1 cellular context compared by ENCODE assay signal in genomic region chr19:44890366-44891015, GRCh38.
A peak's percentile ranks its signal among the peaks of the same experiment; 100 is the strongest.
TF ChIP-seq lines count a peak whose summit lies in the region.

No MANE protein-coding gene starts in this region.

TF ChIP-seq in SK-N-SH, 30 proteins besides CTCF, POLR2A, EP300 and RAD21 (continued from another document):
- TF ChIP-seq ZBTB33 (IDR thresholded peaks at IDR 0.05; ENCODE audit: borderline replicate concordance, low read depth) (peak; percentile 44; the same call in 1 of the 2 replicates), SIN3A (IDR thresholded peaks at IDR 0.05; ENCODE audit: borderline replicate concordance, low read depth, low read length) (peak; percentile 96), RCOR1 (IDR thresholded peaks at IDR 0.05; ENCODE audit: low read length) (no peak; the same call in 1 of the 2 replicates), GABPA (IDR thresholded peaks at IDR 0.05; ENCODE audit: low read depth) (peak; percentile 69), RFX5 (IDR thresholded peaks at IDR 0.05; ENCODE audit: low read length) (no peak; the same call in 1 of the 2 replicates), JUND (IDR thresholded peaks at IDR 0.05) (no peak; the same call in 1 of the 2 replicates), SMC3 (IDR thresholded peaks at IDR 0.05; ENCODE audit: low read depth, low read length) (no peak), GATA2 (CRISPR knock-in tag; IDR thresholded peaks at IDR 0.05) (no peak), POLR2AphosphoS5 (IDR thresholded peaks at IDR 0.05; ENCODE audit: low read depth, low read length) (peak; percentile 95), USF2 (IDR thresholded peaks at IDR 0.05; ENCODE audit: borderline replicate concordance, low read depth, low read length) (no peak), TAF1 (IDR thresholded peaks at IDR 0.05; ENCODE audit: borderline replicate concordance, low read depth, low read length) (peak; percentile 77), IRF3 (IDR thresholded peaks at IDR 0.05; ENCODE audit: low read depth, low read length) (peak; percentile 59; the same call in 1 of the 2 replicates), NFIC (IDR thresholded peaks at IDR 0.05; ENCODE audit: borderline replicate concordance) (peak; percentile 20; the same call in 1 of the 2 replicates), TCF12 (IDR thresholded peaks at IDR 0.05) (no peak; the same call in 1 of the 2 replicates), EZH2phosphoT487 (IDR thresholded peaks at IDR 0.05; ENCODE audit: borderline replicate concordance, low read depth) (no peak), PBX3 (IDR thresholded peaks at IDR 0.05) (peak; percentile 37), FOSL2 (IDR thresholded peaks at IDR 0.05; ENCODE audit: borderline replicate concordance, low read depth) (peak; percentile 47; the same call in 1 of the 2 replicates), ELF1 (IDR thresholded peaks at IDR 0.05) (peak; percentile 92), MEF2A (IDR thresholded peaks at IDR 0.05; ENCODE audit: borderline replicate concordance, low read depth) (no peak), FOXM1 (IDR thresholded peaks at IDR 0.05; ENCODE audit: low read depth) (no peak), USF1 (IDR thresholded peaks at IDR 0.05; ENCODE audit: borderline replicate concordance, low read depth) (no peak)
TF ChIP-seq in SK-N-SH: peak in this region for 13.
